In genomic region chr6:147009358-147009757, GRCh38 we compare ENCODE assay signal across 10 cellular contexts.
"Had no signal": no experiment of that assay in that cellular context is flagged by ENCODE, and none has a peak within 500 bp of the region (broad histone marks: within the 10 kb centered on the region; RNA-seq: fewer than 3 reads in every experiment).

No MANE protein-coding gene starts in this region.

- H3K27ac ChIP-seq: HL-60 had no signal

- H3K4me1 ChIP-seq: HAP-1 had no signal

- ATAC-seq: GM23338, HCT116, HepG2 had no signal

- DNase-seq: H7, HFFc6, KG1 had no signal

- H3K9me3 ChIP-seq: HAP-1 had no signal

- H3K36me3 Mint-ChIP-seq: IgD-negative memory B cell had no signal

- H3K4me2 ChIP-seq: GM23338 had no signal

- H3K4me1 Mint-ChIP-seq: IgD-negative memory B cell had no signal

- H3K4me3 ChIP-seq: GM23338, HAP-1 had no signal

- FAIRE-seq: H1, HepG2 had no signal

- H3K27ac Mint-ChIP-seq: GM23338, HFFc6, IgD-negative memory B cell had no signal

- H3K4me3 Mint-ChIP-seq: GM23338, HFFc6, IgD-negative memory B cell had no signal

- H2AFZ ChIP-seq: GM23338 had no signal

- H3K36me3 ChIP-seq: HAP-1 had no signal

- H3K9me3 Mint-ChIP-seq: HFFc6 had no signal
